ENCODE assay signal across 35 cellular contexts in the genomic region with DNA sequence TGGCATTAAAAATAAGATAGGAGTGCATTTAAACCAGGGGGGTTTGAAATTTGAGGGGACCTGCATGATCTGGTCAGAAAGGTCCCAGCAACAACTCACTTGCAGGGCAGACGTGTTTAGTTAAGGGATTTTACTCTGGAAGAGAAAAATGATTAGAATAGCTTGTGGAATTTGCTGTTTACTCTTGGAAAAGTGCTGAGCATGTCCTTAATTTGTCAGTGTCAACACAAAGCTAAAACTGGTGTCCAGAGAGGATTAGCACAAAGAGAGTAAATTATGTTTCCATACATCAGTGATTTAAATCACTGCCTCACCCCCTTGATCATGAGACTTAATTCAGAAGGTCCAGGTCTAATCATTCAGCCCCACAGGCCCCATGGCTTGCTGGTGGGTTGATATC.
"Had no signal": no experiment of that assay in that cellular context is flagged by ENCODE, and none has a peak within 500 bp of the region (broad histone marks: within the 10 kb centered on the region; RNA-seq: fewer than 3 reads in every experiment).

No MANE protein-coding gene starts in this region.

- H3K27ac ChIP-seq: adrenal gland, ascending aorta, breast epithelium, cardiac muscle cell, colonic mucosa, epithelial cell of prostate, gastroesophageal sphincter had no signal

- H3K27me3 Mint-ChIP-seq: activated CD4-positive, alpha-beta memory T cell treated with anti-CD3 and anti-CD28 coated beads for 36 hours; activated CD4-positive, alpha-beta T cell treated with anti-CD3 and anti-CD28 coated beads, Interleukin-2, amount 10 ng/mL, durations not matched to agents 24 days and 14 days; activated CD8-positive, alpha-beta memory T cell treated with anti-CD3 and anti-CD28 coated beads, Interleukin-2, amount 10 ng/mL, durations not matched to agents 7 days and 5 days; activated naive CD4-positive, alpha-beta T cell treated with anti-CD3 and anti-CD28 coated beads, Interleukin-2, amount 50 U/mL, for 24 hours had no signal

- H3K9me3 ChIP-seq: adrenal gland, ascending aorta, breast epithelium, colonic mucosa, esophagus squamous epithelium, gastroesophageal sphincter had no signal

- H3K4me3 Mint-ChIP-seq: activated CD4-positive, alpha-beta memory T cell treated with anti-CD3 and anti-CD28 coated beads for 36 hours; activated CD4-positive, alpha-beta T cell treated with anti-CD3 and anti-CD28 coated beads for 36 hours; activated CD4-positive, alpha-beta T cell treated with anti-CD3 and anti-CD28 coated beads, Interleukin-2, amount 10 ng/mL, durations not matched to agents 24 days and 14 days; activated CD8-positive, alpha-beta memory T cell treated with anti-CD3 and anti-CD28 coated beads, Interleukin-2, amount 10 ng/mL, durations not matched to agents 7 days and 5 days; activated CD8-positive, alpha-beta T cell treated with anti-CD3 and anti-CD28 coated beads, Interleukin-2, amount 10 ng/mL, durations not matched to agents 7 days and 5 days; activated naive CD4-positive, alpha-beta T cell treated with anti-CD3 and anti-CD28 coated beads for 36 hours; activated naive CD8-positive, alpha-beta T cell treated with anti-CD3 and anti-CD28 coated beads for 36 hours; activated naive CD8-positive, alpha-beta T cell treated with anti-CD3 and anti-CD28 coated beads, Interleukin-2, amount 50 U/mL, for 24 hours; activated T-helper 1 cell treated with anti-CD3 and anti-CD28 coated beads, Interleukin-12 subunit alpha, Interleukin-12 subunit beta, Interleukin-2, Interleukin-4 antibody, amounts not matched to agents 30 ng/mL and 10 ng/mL and 1 ng/mL, durations not matched to agents 14 hours and 24 hours and 36 hours; brain; T-helper 17 cell; T-helper 2 cell treated with Interferon-gamma antibody and Interleukin-4, amounts not matched to agents 5 μg/mL and 100 μg/mL, for 36 hours had no signal

- H3K9me3 Mint-ChIP-seq: activated CD4-positive, alpha-beta memory T cell treated with anti-CD3 and anti-CD28 coated beads for 36 hours; activated CD4-positive, alpha-beta T cell treated with anti-CD3 and anti-CD28 coated beads, Interleukin-2, amount 10 ng/mL, durations not matched to agents 24 days and 14 days; activated naive CD4-positive, alpha-beta T cell treated with anti-CD3 and anti-CD28 coated beads for 36 hours; activated naive CD4-positive, alpha-beta T cell treated with anti-CD3 and anti-CD28 coated beads, Interleukin-2, amount 50 U/mL, for 24 hours; activated naive CD8-positive, alpha-beta T cell treated with anti-CD3 and anti-CD28 coated beads for 36 hours; activated naive CD8-positive, alpha-beta T cell treated with anti-CD3 and anti-CD28 coated beads, Interleukin-2, amount 50 U/mL, for 24 hours; activated T-helper 1 cell treated with anti-CD3 and anti-CD28 coated beads, Interleukin-12 subunit alpha, Interleukin-12 subunit beta, Interleukin-2, Interleukin-4 antibody, amounts not matched to agents 30 ng/mL and 10 ng/mL and 1 ng/mL, durations not matched to agents 14 hours and 24 hours and 36 hours; activated T-helper 2 cell treated with anti-CD3 and anti-CD28 coated beads, Interferon-gamma antibody, Interleukin-2, Interleukin-4, amounts not matched to agents 10 μg/mL and 5 μg/mL and 100 μg/mL, durations not matched to agents 14 hours and 24 hours and 36 hours; brain; T-helper 2 cell treated with Interferon-gamma antibody and Interleukin-4, amounts not matched to agents 5 μg/mL and 100 μg/mL, for 36 hours had no signal

- H3K36me3 Mint-ChIP-seq: activated CD4-positive, alpha-beta memory T cell treated with anti-CD3 and anti-CD28 coated beads for 36 hours; activated CD8-positive, alpha-beta memory T cell treated with anti-CD3 and anti-CD28 coated beads, Interleukin-2, amount 10 ng/mL, durations not matched to agents 7 days and 5 days; activated naive CD4-positive, alpha-beta T cell treated with anti-CD3 and anti-CD28 coated beads, Interleukin-2, amount 50 U/mL, for 24 hours; activated naive CD8-positive, alpha-beta T cell treated with anti-CD3 and anti-CD28 coated beads for 36 hours; brain had no signal

- H3K27me3 ChIP-seq: adrenal gland, ascending aorta, breast epithelium, cardiac muscle cell, colonic mucosa, esophagus squamous epithelium, gastroesophageal sphincter had no signal

- ATAC-seq: activated CD8-positive, alpha-beta memory T cell treated with anti-CD3 and anti-CD28 coated beads, Interleukin-2, amount 10 ng/mL, durations not matched to agents 7 days and 5 days; activated CD8-positive, alpha-beta T cell treated with anti-CD3 and anti-CD28 coated beads, Interleukin-2, amount 10 ng/mL, durations not matched to agents 7 days and 5 days; activated naive CD8-positive, alpha-beta T cell treated with anti-CD3 and anti-CD28 coated beads, Interleukin-2, amount 50 U/mL, for 24 hours; gastroesophageal sphincter; T-helper 17 cell had no signal

- H3K4me1 Mint-ChIP-seq: activated CD8-positive, alpha-beta memory T cell treated with anti-CD3 and anti-CD28 coated beads, Interleukin-2, amount 10 ng/mL, durations not matched to agents 7 days and 5 days; brain; T-helper 17 cell had no signal

- H3K27ac Mint-ChIP-seq: activated CD4-positive, alpha-beta memory T cell treated with anti-CD3 and anti-CD28 coated beads for 36 hours; activated CD4-positive, alpha-beta T cell treated with anti-CD3 and anti-CD28 coated beads for 36 hours; activated CD4-positive, alpha-beta T cell treated with anti-CD3 and anti-CD28 coated beads, Interleukin-2, amount 10 ng/mL, durations not matched to agents 24 days and 14 days; activated CD8-positive, alpha-beta memory T cell treated with anti-CD3 and anti-CD28 coated beads, Interleukin-2, amount 10 ng/mL, durations not matched to agents 7 days and 5 days; activated CD8-positive, alpha-beta T cell treated with anti-CD3 and anti-CD28 coated beads, Interleukin-2, amount 10 ng/mL, durations not matched to agents 7 days and 5 days; activated naive CD4-positive, alpha-beta T cell treated with anti-CD3 and anti-CD28 coated beads for 36 hours; activated naive CD4-positive, alpha-beta T cell treated with anti-CD3 and anti-CD28 coated beads, Interleukin-2, amount 50 U/mL, for 24 hours; activated naive CD8-positive, alpha-beta T cell treated with anti-CD3 and anti-CD28 coated beads for 36 hours; activated naive CD8-positive, alpha-beta T cell treated with anti-CD3 and anti-CD28 coated beads, Interleukin-2, amount 50 U/mL, for 24 hours; activated T-helper 1 cell treated with anti-CD3 and anti-CD28 coated beads, Interleukin-12 subunit alpha, Interleukin-12 subunit beta, Interleukin-2, Interleukin-4 antibody, amounts not matched to agents 30 ng/mL and 10 ng/mL and 1 ng/mL, durations not matched to agents 14 hours and 24 hours and 36 hours; activated T-helper 2 cell treated with anti-CD3 and anti-CD28 coated beads, Interferon-gamma antibody, Interleukin-2, Interleukin-4, amounts not matched to agents 10 μg/mL and 5 μg/mL and 100 μg/mL, durations not matched to agents 14 hours and 24 hours and 36 hours; brain; T-helper 17 cell; T-helper 2 cell treated with Interferon-gamma antibody and Interleukin-4, amounts not matched to agents 5 μg/mL and 100 μg/mL, for 36 hours had no signal

- DNase-seq: activated CD4-positive, alpha-beta memory T cell treated with anti-CD3 and anti-CD28 coated beads for 36 hours; activated CD4-positive, alpha-beta T cell treated with anti-CD3 and anti-CD28 coated beads for 36 hours; activated CD4-positive, alpha-beta T cell treated with anti-CD3 and anti-CD28 coated beads, Interleukin-2, amount 10 ng/mL, durations not matched to agents 24 days and 14 days; activated CD4-positive, CD25-positive, alpha-beta regulatory T cell; activated CD4-positive, CD25-positive, alpha-beta regulatory T cell treated with anti-CD3 and anti-CD28 coated beads, Interleukin-2, amount 50 U/mL, for 72 hours; activated CD8-positive, alpha-beta memory T cell treated with anti-CD3 and anti-CD28 coated beads, Interleukin-2, amount 10 ng/mL, durations not matched to agents 7 days and 5 days; activated CD8-positive, alpha-beta memory T cell treated with anti-CD3 and anti-CD28 coated beads, Interleukin-2, amount 50 U/mL, for 4 hours; activated CD8-positive, alpha-beta T cell treated with anti-CD3 and anti-CD28 coated beads, Interleukin-2, amount 10 ng/mL, durations not matched to agents 7 days and 5 days; activated effector memory CD4-positive, alpha-beta T cell treated with anti-CD3 and anti-CD28 coated beads, Interleukin-2, amount 50 U/mL, for 16 hours; activated naive CD8-positive, alpha-beta T cell treated with anti-CD3 and anti-CD28 coated beads, Interleukin-2, amount 50 U/mL, for 24 hours; activated T-cell treated with anti-CD3 and anti-CD28 coated beads, Interleukin-2, amount 50 U/mL, for 1 hour; activated T-cell treated with anti-CD3 and anti-CD28 coated beads, Interleukin-2, amount 50 U/mL, for 48 hours; adrenal gland; central memory CD4-positive, alpha-beta T cell; cerebellar nuclear complex; colonic mucosa; effector CD8-positive, alpha-beta T cell; esophagus squamous epithelium; foreskin melanocyte; T-helper 1 cell; T-helper 17 cell; T1000 had no signal

- H3K4me3 ChIP-seq: adrenal gland, ascending aorta, breast epithelium, cardiac muscle cell, colonic mucosa, esophagus squamous epithelium, gastroesophageal sphincter had no signal

- FAIRE-seq: endothelial cell of umbilical vein had no signal

- H3K4me1 ChIP-seq: adrenal gland, ascending aorta, breast epithelium, colonic mucosa had no signal

- H3K36me3 ChIP-seq: adrenal gland, ascending aorta, breast epithelium, cardiac muscle cell, colonic mucosa, esophagus squamous epithelium, gastroesophageal sphincter had no signal
